1 cellular context compared by ENCODE assay signal in the genomic region with DNA sequence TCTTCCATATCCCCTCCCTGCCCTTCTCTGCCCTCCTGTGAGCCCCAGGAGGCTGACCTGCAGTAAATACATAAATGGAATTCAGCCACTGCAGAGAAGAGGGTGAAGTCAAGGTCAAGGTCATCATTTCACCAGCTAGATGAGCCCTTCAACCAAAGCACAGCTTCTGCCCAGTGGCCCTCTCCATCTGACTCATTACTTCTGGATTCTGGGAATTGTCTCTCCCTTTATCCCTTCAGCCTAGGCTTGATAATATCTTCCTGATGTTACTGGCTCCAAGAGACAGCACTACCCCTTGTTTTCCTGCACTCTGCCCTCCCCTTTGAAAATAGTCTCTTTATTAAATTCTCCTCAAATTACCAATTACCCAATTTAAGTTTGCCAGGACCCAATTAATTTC.
TF ChIP-seq lines count a peak whose summit lies in the region.

No MANE protein-coding gene starts in this region.

TF ChIP-seq in HepG2, 621 proteins besides CTCF, POLR2A, EP300 and RAD21 (continued from another document):
- TF ChIP-seq, protein P1, sequence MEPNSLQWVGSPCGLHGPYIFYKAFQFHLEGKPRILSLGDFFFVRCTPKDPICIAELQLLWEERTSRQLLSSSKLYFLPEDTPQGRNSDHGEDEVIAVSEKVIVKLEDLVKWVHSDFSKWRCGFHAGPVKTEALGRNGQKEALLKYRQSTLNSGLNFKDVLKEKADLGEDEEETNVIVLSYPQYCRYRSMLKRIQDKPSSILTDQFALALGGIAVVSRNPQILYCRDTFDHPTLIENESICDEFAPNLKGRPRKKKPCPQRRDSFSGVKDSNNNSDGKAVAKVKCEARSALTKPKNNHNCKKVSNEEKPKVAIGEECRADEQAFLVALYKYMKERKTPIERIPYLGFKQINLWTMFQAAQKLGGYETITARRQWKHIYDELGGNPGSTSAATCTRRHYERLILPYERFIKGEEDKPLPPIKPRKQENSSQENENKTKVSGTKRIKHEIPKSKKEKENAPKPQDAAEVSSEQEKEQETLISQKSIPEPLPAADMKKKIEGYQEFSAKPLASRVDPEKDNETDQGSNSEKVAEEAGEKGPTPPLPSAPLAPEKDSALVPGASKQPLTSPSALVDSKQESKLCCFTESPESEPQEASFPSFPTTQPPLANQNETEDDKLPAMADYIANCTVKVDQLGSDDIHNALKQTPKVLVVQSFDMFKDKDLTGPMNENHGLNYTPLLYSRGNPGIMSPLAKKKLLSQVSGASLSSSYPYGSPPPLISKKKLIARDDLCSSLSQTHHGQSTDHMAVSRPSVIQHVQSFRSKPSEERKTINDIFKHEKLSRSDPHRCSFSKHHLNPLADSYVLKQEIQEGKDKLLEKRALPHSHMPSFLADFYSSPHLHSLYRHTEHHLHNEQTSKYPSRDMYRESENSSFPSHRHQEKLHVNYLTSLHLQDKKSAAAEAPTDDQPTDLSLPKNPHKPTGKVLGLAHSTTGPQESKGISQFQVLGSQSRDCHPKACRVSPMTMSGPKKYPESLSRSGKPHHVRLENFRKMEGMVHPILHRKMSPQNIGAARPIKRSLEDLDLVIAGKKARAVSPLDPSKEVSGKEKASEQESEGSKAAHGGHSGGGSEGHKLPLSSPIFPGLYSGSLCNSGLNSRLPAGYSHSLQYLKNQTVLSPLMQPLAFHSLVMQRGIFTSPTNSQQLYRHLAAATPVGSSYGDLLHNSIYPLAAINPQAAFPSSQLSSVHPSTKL (CRISPR knock-in tag; IDR thresholded peaks at IDR 0.05) = peak; percentile 85
- TF ChIP-seq RARA (CRISPR knock-in tag; IDR thresholded peaks at IDR 0.05) (peak; percentile 98), HOXA5 (CRISPR knock-in tag; IDR thresholded peaks at IDR 0.05) (no peak), AHR (CRISPR knock-in tag; IDR thresholded peaks at IDR 0.05) (no peak), FOXA1 (IDR thresholded peaks at IDR 0.05) (no peak), FOXA1 (CRISPR knock-in tag; IDR thresholded peaks at IDR 0.05) (0 out of 2 replicates have a peak, but pooled peaks have one; percentile 18), ZNF670 (CRISPR knock-in tag; IDR thresholded peaks at IDR 0.05; ENCODE audit: borderline replicate concordance) (no peak)
- TF ChIP-seq, protein P2, sequence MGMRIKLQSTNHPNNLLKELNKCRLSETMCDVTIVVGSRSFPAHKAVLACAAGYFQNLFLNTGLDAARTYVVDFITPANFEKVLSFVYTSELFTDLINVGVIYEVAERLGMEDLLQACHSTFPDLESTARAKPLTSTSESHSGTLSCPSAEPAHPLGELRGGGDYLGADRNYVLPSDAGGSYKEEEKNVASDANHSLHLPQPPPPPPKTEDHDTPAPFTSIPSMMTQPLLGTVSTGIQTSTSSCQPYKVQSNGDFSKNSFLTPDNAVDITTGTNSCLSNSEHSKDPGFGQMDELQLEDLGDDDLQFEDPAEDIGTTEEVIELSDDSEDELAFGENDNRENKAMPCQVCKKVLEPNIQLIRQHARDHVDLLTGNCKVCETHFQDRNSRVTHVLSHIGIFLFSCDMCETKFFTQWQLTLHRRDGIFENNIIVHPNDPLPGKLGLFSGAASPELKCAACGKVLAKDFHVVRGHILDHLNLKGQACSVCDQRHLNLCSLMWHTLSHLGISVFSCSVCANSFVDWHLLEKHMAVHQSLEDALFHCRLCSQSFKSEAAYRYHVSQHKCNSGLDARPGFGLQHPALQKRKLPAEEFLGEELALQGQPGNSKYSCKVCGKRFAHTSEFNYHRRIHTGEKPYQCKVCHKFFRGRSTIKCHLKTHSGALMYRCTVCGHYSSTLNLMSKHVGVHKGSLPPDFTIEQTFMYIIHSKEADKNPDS (CRISPR knock-in tag; IDR thresholded peaks at IDR 0.05) = no peak
